In genomic region chr4:13627606-13628301, GRCh38 we compare ENCODE assay signal across 1 cellular context.
A peak's percentile ranks its signal among the peaks of the same experiment; 100 is the strongest.
TF ChIP-seq lines count a peak whose summit lies in the region.

Gene BOD1L1, minus strand, starts transcription at chr4:13627725. Its CDS starts 138 bp downstream, at chr4:13627587.

TF ChIP-seq in HepG2, 621 proteins besides CTCF, POLR2A, EP300 and RAD21 (continued from another document and continues in another):
- TF ChIP-seq CCAR2 (optimal IDR thresholded peaks at IDR 0.05; ENCODE audit: low read depth, low read length) (no peak), ZNF296 (CRISPR knock-in tag; conservative IDR thresholded peaks at IDR 0.05) (no peak), ZSCAN9 (CRISPR knock-in tag; IDR thresholded peaks at IDR 0.05; ENCODE audit: borderline replicate concordance) (peak; percentile 66; the same call in 1 of the 2 replicates), ZNF629 (CRISPR knock-in tag; conservative IDR thresholded peaks at IDR 0.05) (no peak), ZNF24 (IDR thresholded peaks at IDR 0.05) (no peak), SNAPC4 (CRISPR knock-in tag; IDR thresholded peaks at IDR 0.05) (peak; percentile 78; the same call in 1 of the 2 replicates), NR2C2 (CRISPR knock-in tag; IDR thresholded peaks at IDR 0.05; ENCODE audit: borderline replicate concordance) (peak; percentile 99), ZSCAN12 (CRISPR knock-in tag; IDR thresholded peaks at IDR 0.05) (0 out of 2 replicates have a peak, but pooled peaks have one; percentile 67), SMC3 (IDR thresholded peaks at IDR 0.05; ENCODE audit: low read length) (no peak), IKZF5 (CRISPR knock-in tag; IDR thresholded peaks at IDR 0.05) (peak; percentile 91; the same call in 1 of the 2 replicates), ISL2 (CRISPR knock-in tag; IDR thresholded peaks at IDR 0.05) (peak; percentile 81), TCF7L2 (IDR thresholded peaks at IDR 0.05; ENCODE audit: low read depth, low read length) (no peak), ZNF564 (CRISPR knock-in tag; IDR thresholded peaks at IDR 0.05) (peak; percentile 76; the same call in 1 of the 2 replicates), ZNF776 (CRISPR knock-in tag; IDR thresholded peaks at IDR 0.05) (no peak), ATM (IDR thresholded peaks at IDR 0.05; ENCODE audit: borderline replicate concordance) (no peak), PRPF4 (IDR thresholded peaks at IDR 0.05; ENCODE audit: low read depth, low read length, poor library complexity, severe bottlenecking) (no peak), MYNN (CRISPR knock-in tag; IDR thresholded peaks at IDR 0.05; ENCODE audit: low read depth) (peak; percentile 62; the same call in 1 of the 2 replicates), KLF9 (CRISPR knock-in tag; IDR thresholded peaks at IDR 0.05; ENCODE audit: low read depth) (no peak), SUZ12 (IDR thresholded peaks at IDR 0.05; ENCODE audit: low read depth, low read length) (peak; percentile 34; the same call in 1 of the 2 replicates), ZNF232 (CRISPR knock-in tag; IDR thresholded peaks at IDR 0.05; ENCODE audit: borderline replicate concordance) (no peak), ARID3A (IDR thresholded peaks at IDR 0.05; ENCODE audit: low read depth, low read length) (no peak; the same call in 1 of the 2 replicates), FUBP1 (CRISPR knock-in tag; IDR thresholded peaks at IDR 0.05; ENCODE audit: borderline replicate concordance) (no peak), NCOR1 (IDR thresholded peaks at IDR 0.05; ENCODE audit: borderline replicate concordance, low read length) (peak; percentile 37; the same call in 1 of the 2 replicates), ZNF354B (CRISPR knock-in tag; IDR thresholded peaks at IDR 0.05) (no peak), ZC3H13 (CRISPR knock-in tag; IDR thresholded peaks at IDR 0.05) (no peak), ZNF768 (CRISPR knock-in tag; IDR thresholded peaks at IDR 0.05) (no peak), PHF21A (CRISPR knock-in tag; IDR thresholded peaks at IDR 0.05) (peak; percentile 53; the same call in 1 of the 2 replicates), ARNT2 (CRISPR knock-in tag; IDR thresholded peaks at IDR 0.05; ENCODE audit: low read depth) (peak; percentile 42; the same call in 1 of the 2 replicates), CAMTA2 (CRISPR knock-in tag; IDR thresholded peaks at IDR 0.05; ENCODE audit: borderline replicate concordance) (no peak), ZNF276 (CRISPR knock-in tag; IDR thresholded peaks at IDR 0.05; ENCODE audit: low read depth) (no peak; the same call in 1 of the 2 replicates), TERF1 (CRISPR knock-in tag; IDR thresholded peaks at IDR 0.05) (no peak), MAFG (CRISPR knock-in tag; IDR thresholded peaks at IDR 0.05) (0 out of 2 replicates have a peak, but pooled peaks have one; percentile 46), GATAD1 (CRISPR knock-in tag; IDR thresholded peaks at IDR 0.05) (peak; percentile 98), ZNF816 (CRISPR knock-in tag; IDR thresholded peaks at IDR 0.05; ENCODE audit: borderline replicate concordance) (peak; percentile 51; the same call in 1 of the 2 replicates), ZKSCAN8 (CRISPR knock-in tag; IDR thresholded peaks at IDR 0.05; ENCODE audit: borderline replicate concordance) (peak; percentile 59; the same call in 1 of the 2 replicates), ZNF577 (CRISPR knock-in tag; IDR thresholded peaks at IDR 0.05; ENCODE audit: borderline replicate concordance, low read depth) (no peak), DNMT1 (CRISPR knock-in tag; IDR thresholded peaks at IDR 0.05) (peak; percentile 66; the same call in 1 of the 2 replicates)
- TF ChIP-seq, protein P1, sequence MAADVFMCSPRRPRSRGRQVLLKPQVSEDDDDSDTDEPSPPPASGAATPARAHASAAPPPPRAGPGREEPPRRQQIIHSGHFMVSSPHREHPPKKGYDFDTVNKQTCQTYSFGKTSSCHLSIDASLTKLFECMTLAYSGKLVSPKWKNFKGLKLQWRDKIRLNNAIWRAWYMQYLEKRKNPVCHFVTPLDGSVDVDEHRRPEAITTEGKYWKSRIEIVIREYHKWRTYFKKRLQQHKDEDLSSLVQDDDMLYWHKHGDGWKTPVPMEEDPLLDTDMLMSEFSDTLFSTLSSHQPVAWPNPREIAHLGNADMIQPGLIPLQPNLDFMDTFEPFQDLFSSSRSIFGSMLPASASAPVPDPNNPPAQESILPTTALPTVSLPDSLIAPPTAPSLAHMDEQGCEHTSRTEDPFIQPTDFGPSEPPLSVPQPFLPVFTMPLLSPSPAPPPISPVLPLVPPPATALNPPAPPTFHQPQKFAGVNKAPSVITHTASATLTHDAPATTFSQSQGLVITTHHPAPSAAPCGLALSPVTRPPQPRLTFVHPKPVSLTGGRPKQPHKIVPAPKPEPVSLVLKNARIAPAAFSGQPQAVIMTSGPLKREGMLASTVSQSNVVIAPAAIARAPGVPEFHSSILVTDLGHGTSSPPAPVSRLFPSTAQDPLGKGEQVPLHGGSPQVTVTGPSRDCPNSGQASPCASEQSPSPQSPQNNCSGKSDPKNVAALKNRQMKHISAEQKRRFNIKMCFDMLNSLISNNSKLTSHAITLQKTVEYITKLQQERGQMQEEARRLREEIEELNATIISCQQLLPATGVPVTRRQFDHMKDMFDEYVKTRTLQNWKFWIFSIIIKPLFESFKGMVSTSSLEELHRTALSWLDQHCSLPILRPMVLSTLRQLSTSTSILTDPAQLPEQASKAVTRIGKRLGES (CRISPR knock-in tag; IDR thresholded peaks at IDR 0.05; ENCODE audit: borderline replicate concordance), result no peak
- TF ChIP-seq, protein P2, sequence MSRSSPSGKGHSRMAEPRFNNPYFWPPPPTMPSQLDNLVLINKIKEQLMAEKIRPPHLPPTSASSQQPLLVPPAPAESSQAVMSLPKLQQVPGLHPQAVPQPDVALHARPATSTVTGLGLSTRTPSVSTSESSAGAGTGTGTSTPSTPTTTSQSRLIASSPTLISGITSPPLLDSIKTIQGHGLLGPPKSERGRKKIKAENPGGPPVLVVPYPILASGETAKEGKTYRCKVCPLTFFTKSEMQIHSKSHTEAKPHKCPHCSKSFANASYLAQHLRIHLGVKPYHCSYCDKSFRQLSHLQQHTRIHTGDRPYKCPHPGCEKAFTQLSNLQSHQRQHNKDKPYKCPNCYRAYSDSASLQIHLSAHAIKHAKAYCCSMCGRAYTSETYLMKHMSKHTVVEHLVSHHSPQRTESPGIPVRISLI (CRISPR knock-in tag; IDR thresholded peaks at IDR 0.05; ENCODE audit: borderline replicate concordance), result no peak
- TF ChIP-seq, protein P3, sequence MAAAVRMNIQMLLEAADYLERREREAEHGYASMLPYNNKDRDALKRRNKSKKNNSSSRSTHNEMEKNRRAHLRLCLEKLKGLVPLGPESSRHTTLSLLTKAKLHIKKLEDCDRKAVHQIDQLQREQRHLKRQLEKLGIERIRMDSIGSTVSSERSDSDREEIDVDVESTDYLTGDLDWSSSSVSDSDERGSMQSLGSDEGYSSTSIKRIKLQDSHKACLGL (CRISPR knock-in tag; IDR thresholded peaks at IDR 0.05), result peak; percentile 34; the same call in 1 of the 2 replicates
- TF ChIP-seq, protein P4, sequence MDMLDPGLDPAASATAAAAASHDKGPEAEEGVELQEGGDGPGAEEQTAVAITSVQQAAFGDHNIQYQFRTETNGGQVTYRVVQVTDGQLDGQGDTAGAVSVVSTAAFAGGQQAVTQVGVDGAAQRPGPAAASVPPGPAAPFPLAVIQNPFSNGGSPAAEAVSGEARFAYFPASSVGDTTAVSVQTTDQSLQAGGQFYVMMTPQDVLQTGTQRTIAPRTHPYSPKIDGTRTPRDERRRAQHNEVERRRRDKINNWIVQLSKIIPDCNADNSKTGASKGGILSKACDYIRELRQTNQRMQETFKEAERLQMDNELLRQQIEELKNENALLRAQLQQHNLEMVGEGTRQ (IDR thresholded peaks at IDR 0.05; ENCODE audit: low read depth, low read length), result no peak
- TF ChIP-seq, protein P4 (CRISPR knock-in tag; IDR thresholded peaks at IDR 0.05; ENCODE audit: borderline replicate concordance), result no peak
